In genomic region chr12:66232258-66232657, GRCh38 we compare ENCODE assay signal across 12 cellular contexts. TPM values are rescaled to one million over a fixed set of nuclear protein-coding genes. Genes with fewer than 3 reads are reported as not detected.
A peak's percentile ranks its signal among the peaks of the same experiment; 100 is the strongest.
DNase-seq lines count a peak whose midpoint lies in the region; ATAC-seq, FAIRE-seq and TF ChIP-seq lines count a peak whose summit lies in the region.
"Had no signal": no experiment of that assay in that cellular context is flagged by ENCODE, and none has a peak within 500 bp of the region (broad histone marks: within the 10 kb centered on the region; RNA-seq: fewer than 3 reads in every experiment).

No MANE protein-coding gene starts in this region.

- no peaks in the 10 kb centered on the region for H3K36me3 ChIP-seq in kidney (ENCODE audit: control insufficient read depth in 1 of 2, insufficient read depth in 2 of 2, low read length in 2 of 2)
- no peaks in the 10 kb centered on the region for H3K36me3 ChIP-seq in mammary epithelial cell (ENCODE audit: insufficient read depth, low read length)
- H3K36me3 ChIP-seq: brain microvascular endothelial cell, WERI-Rb-1 had no signal

- BruUV-seq in mammary epithelial cell (replicated peaks; lab: Mats Ljungman, UMichigan) = no TSS peak

- H2AFZ ChIP-seq in mammary epithelial cell (ENCODE audit: low read depth, low read length) = no peak overlapping the region

- no peaks in the 10 kb centered on the region for H4K20me1 ChIP-seq in mammary epithelial cell (ENCODE audit: insufficient read depth, low read length)

- H3K4me1 ChIP-seq in kidney (ENCODE audit: control insufficient read depth in 1 of 2, insufficient read depth in 1 of 2, low read depth in 1 of 2, low read length in 2 of 2) (no peaks in the 10 kb centered on the region), mammary epithelial cell (ENCODE audit: insufficient read depth, low read length) (no peaks in the 10 kb centered on the region)

- H3K27me3 ChIP-seq in HL-60 (ENCODE audit: insufficient read depth, poor library complexity, severe bottlenecking) (no peaks in the 10 kb centered on the region), mammary epithelial cell (ENCODE audit: insufficient read depth, low read length) (no peaks in the 10 kb centered on the region)
- H3K27me3 ChIP-seq: brain microvascular endothelial cell had no signal

- no peak overlapping the region for H3K4me2 ChIP-seq in mammary epithelial cell (ENCODE audit: insufficient read depth, low read depth, low read length)
- H3K4me2 ChIP-seq: smooth muscle cell had no signal

- H3K36me3 Mint-ChIP-seq in dendritic cell treated with granulocyte-macrophage colony-stimulating factor and Interleukin-4, amounts not matched to agents 40 ng/mL and 50 ng/mL, for 4 days (ENCODE audit: low read depth) = peaks cover 66% of the 10 kb centered on the region
- no peaks in the 10 kb centered on the region for H3K36me3 Mint-ChIP-seq in effector memory CD8-positive, alpha-beta T cell (ENCODE audit: insufficient read depth)

- no peak for DNase-seq in HL-60 (ENCODE audit: low read depth in 1 of 2, low spot score in 1 of 2)
- no peak for DNase-seq in kidney
- DNase-seq in mammary epithelial cell = no peak
- no peak for DNase-seq in effector memory CD8-positive, alpha-beta T cell
- DNase-seq: brain microvascular endothelial cell, WERI-Rb-1 had no signal

- in situ Hi-C loops in mammary epithelial cell (cut with MboI; ENCODE audit: low sequenced_read_pairs in 2 of 2) = no loop called here

- no peaks in the 10 kb centered on the region for H3K27me3 Mint-ChIP-seq in dendritic cell treated with granulocyte-macrophage colony-stimulating factor and Interleukin-4, amounts not matched to agents 40 ng/mL and 50 ng/mL, for 4 days
- H3K27me3 Mint-ChIP-seq in effector memory CD8-positive, alpha-beta T cell = peaks cover 39 to 54% of the 10 kb centered on the region in 2 donors

- dilution Hi-C loops in mammary epithelial cell (cut with HindIII; ENCODE audit: low sequenced_read_pairs) = no loop called here

- ATAC-seq in GM18508 (IDR thresholded peaks at IDR 0.05; ENCODE audit: insufficient read depth, unreplicated experiment) (peak; percentile 62), GM21528 (IDR thresholded peaks at IDR 0.05; ENCODE audit: low FRiP score, unreplicated experiment) (peak; percentile 33), HG02852 (IDR thresholded peaks at IDR 0.05; ENCODE audit: unreplicated experiment) (no peak)
- no peak for ATAC-seq in effector memory CD8-positive, alpha-beta T cell (replicated peaks)

- H3K4me1 Mint-ChIP-seq in dendritic cell treated with granulocyte-macrophage colony-stimulating factor and Interleukin-4, amounts not matched to agents 40 ng/mL and 50 ng/mL, for 4 days (ENCODE audit: low read depth) = peaks cover 33% of the 10 kb centered on the region
- H3K4me1 Mint-ChIP-seq in effector memory CD8-positive, alpha-beta T cell (ENCODE audit: low read depth in 2 of 2) = peaks cover 0 to 5% of the 10 kb centered on the region in 2 donors

- no peaks in the 10 kb centered on the region for H3K79me2 ChIP-seq in mammary epithelial cell (ENCODE audit: insufficient read depth, low read length)

- H3K4me3 ChIP-seq in HL-60 (replicated peaks; ENCODE audit: insufficient read depth, low read length) (no peak overlapping the region), kidney (ENCODE audit: low read length in 2 of 2) (no peak overlapping the region), mammary epithelial cell (replicated peaks in 1 of 3; ENCODE audit: insufficient read depth in 1 of 3, low read depth in 2 of 3, low read length in 3 of 3) (no peak overlapping the region)
- H3K4me3 ChIP-seq: smooth muscle cell had no signal

- H3K9me3 ChIP-seq in kidney (ENCODE audit: control insufficient read depth in 1 of 2, low read length in 2 of 2) = no peaks in the 10 kb centered on the region
- H3K9me3 ChIP-seq in mammary epithelial cell (replicated peaks; ENCODE audit: insufficient read depth, low read length) = no peaks in the 10 kb centered on the region

- FAIRE-seq in kidney (lab: Jason Lieb, UNC) = no peak

- 6% methylated on average over 3 of the region's 3 CpGs for WGBS in mammary epithelial cell (ENCODE audit: low coverage, missing lambda C conversion rate)

- TF ChIP-seq CTCF in HL-60 (IDR thresholded peaks at IDR 0.05; ENCODE audit: insufficient read depth, low read length) (no peak), kidney (IDR thresholded peaks at IDR 0.05; ENCODE audit: borderline replicate concordance, extremely low read depth, insufficient read depth) (no peak), mammary epithelial cell (conservative IDR thresholded peaks at IDR 0.05 in 1 of 2, IDR thresholded peaks at IDR 0.05 in 1 of 2; ENCODE audit: extremely low read depth in 1 of 2, insufficient read depth in 1 of 2, low read depth in 1 of 2, low read length in 2 of 2) (no peak)

- no peak overlapping the region for H3K4me3 Mint-ChIP-seq in dendritic cell treated with granulocyte-macrophage colony-stimulating factor and Interleukin-4, amounts not matched to agents 40 ng/mL and 50 ng/mL, for 4 days
- H3K4me3 Mint-ChIP-seq in effector memory CD8-positive, alpha-beta T cell = no peak overlapping the region

- H3K9ac ChIP-seq in kidney (ENCODE audit: low read length in 2 of 2) (no peak overlapping the region), mammary epithelial cell (ENCODE audit: insufficient read depth, low read length) (no peak overlapping the region)

- peak overlapping the region; percentile 1 for H3K27ac Mint-ChIP-seq in dendritic cell treated with granulocyte-macrophage colony-stimulating factor and Interleukin-4, amounts not matched to agents 40 ng/mL and 50 ng/mL, for 4 days
- H3K27ac Mint-ChIP-seq in effector memory CD8-positive, alpha-beta T cell = no peak overlapping the region

- H3K9me3 Mint-ChIP-seq in dendritic cell treated with granulocyte-macrophage colony-stimulating factor and Interleukin-4, amounts not matched to agents 40 ng/mL and 50 ng/mL, for 4 days = no peaks in the 10 kb centered on the region
- H3K9me3 Mint-ChIP-seq in effector memory CD8-positive, alpha-beta T cell = no peaks in the 10 kb centered on the region

- intact Hi-C loops in dendritic cell treated with granulocyte-macrophage colony-stimulating factor and Interleukin-4, amounts not matched to agents 40 ng/mL and 50 ng/mL, for 4 days (cut with micrococcal nuclease) = no loop called here
- intact Hi-C loops in kidney (cut with DNase I) (no loop called here), mammary epithelial cell (cut with micrococcal nuclease) (no loop called here)

- H3K27ac ChIP-seq in HL-60 (replicated peaks) (peak overlapping the region; percentile 7; the same call in 1 of the 2 replicates), kidney (ENCODE audit: low read depth in 2 of 2, low read length in 2 of 2) (no peak overlapping the region), mammary epithelial cell (ENCODE audit: insufficient read depth, low read depth, low read length) (no peak overlapping the region)
- H3K27ac ChIP-seq: brain microvascular endothelial cell, C4-2B, WERI-Rb-1 had no signal

- CTCF ChIA-PET in mammary epithelial cell (lab: Charles Lee; ENCODE audit: low non-redundant PET) = no interaction called here

RNA-seq across cellular contexts. Expression of gene IRAK3, which starts 43.2 kb away (rescaled TPM):
- 19.9 TPM for total RNA-seq in kidney
- 1.2 TPM for polyA plus RNA-seq in kidney (ENCODE audit: insufficient read depth, low read depth, low replicate concordance)
- under 1 TPM; 0.42 to 0.50 TPM for total RNA-seq in mammary epithelial cell
- polyA plus RNA-seq in mammary epithelial cell = 0.10 TPM
- polyA minus RNA-seq in mammary epithelial cell = not detected

Comparison
In these comparisons a context has a peak if more than half of its experiments do, and no peak if none do; other contexts are left out.
1. ATAC-seq: peak in GM18508 (single experiment) and GM21528 (single experiment); none in HG02852 (single experiment) and effector memory CD8-positive, alpha-beta T cell (single experiment).
2. RNA of gene IRAK3, which starts 43.2 kb away (total RNA-seq): 19.9 TPM in kidney (single experiment); 0.42 to 0.50 TPM in mammary epithelial cell; every median in the first group is over 10 times any median in the second.